8 cellular contexts compared by ENCODE assay signal in genomic region chr11:69352715-69353325, GRCh38. TPM values are rescaled to one million over a fixed set of nuclear protein-coding genes. Genes with fewer than 3 reads are reported as not detected.
DNase-seq lines count a peak whose midpoint lies in the region; ATAC-seq, FAIRE-seq and TF ChIP-seq lines count a peak whose summit lies in the region.

No MANE protein-coding gene starts in this region.

- no peak overlapping the region for H3K4me3 ChIP-seq in endodermal cell (ENCODE audit: low read length)
- H3K4me3 ChIP-seq in skeletal muscle satellite cell (ENCODE audit: low read length) = no peak overlapping the region
- H3K4me3 ChIP-seq in thyroid gland (replicated peaks in 1 of 3) = no peak overlapping the region

- peak overlapping the region; percentile 29 for H3K4me2 ChIP-seq in skeletal muscle satellite cell (ENCODE audit: low read length)

- intact Hi-C loops in thyroid gland (cut with DNase I) = no loop called here

- no peaks in the 10 kb centered on the region for H3K36me3 Mint-ChIP-seq in endodermal cell (ENCODE audit: low read depth)

- peaks cover 1% of the 10 kb centered on the region for H3K9me3 Mint-ChIP-seq in endodermal cell

- no peak overlapping the region for H3K27ac Mint-ChIP-seq in endodermal cell

- TF ChIP-seq POLR2A in GM12891 (IDR thresholded peaks at IDR 0.05; ENCODE audit: low read depth, low read length) (no peak), thyroid gland (IDR thresholded peaks at IDR 0.05) (no peak)

- TF ChIP-seq CTCF in endodermal cell (conservative IDR thresholded peaks at IDR 0.05) (no peak), thyroid gland (IDR thresholded peaks at IDR 0.05) (no peak)

- FAIRE-seq in GM12891 (lab: Jason Lieb, UNC) = peak; percentile 38

- H3K4me1 ChIP-seq in endodermal cell (ENCODE audit: control insufficient read depth, insufficient read depth, low read length) (no peaks in the 10 kb centered on the region), skeletal muscle satellite cell (ENCODE audit: control insufficient read depth, insufficient read depth, low read length) (peaks cover 55% of the 10 kb centered on the region), thyroid gland (no peaks in the 10 kb centered on the region)

- ATAC-seq in HG03045 (IDR thresholded peaks at IDR 0.05; ENCODE audit: unreplicated experiment) = no peak

- H3K9ac ChIP-seq in endodermal cell (ENCODE audit: extremely low read depth, low read length, poor library complexity, severe bottlenecking) = no peak overlapping the region
- peak overlapping the region; percentile 65 for H3K9ac ChIP-seq in skeletal muscle satellite cell (ENCODE audit: low read depth, low read length)

- H3K4me1 Mint-ChIP-seq in endodermal cell = no peaks in the 10 kb centered on the region

- 54 to 70% methylated on average over 2 of the region's 2 CpGs for WGBS in endodermal cell (ENCODE audit: insufficient coverage in 1 of 2, insufficient read length in 1 of 2), 2 experiments
- WGBS in thyroid gland, 2 donors = 47 to 64% methylated on average over 2 of the region's 2 CpGs

- H3K27me3 ChIP-seq in endodermal cell (ENCODE audit: control insufficient read depth, insufficient read depth, low read length, poor library complexity, severe bottlenecking) (no peaks in the 10 kb centered on the region), skeletal muscle satellite cell (ENCODE audit: control insufficient read depth, insufficient read depth, low read length) (no peaks in the 10 kb centered on the region), thyroid gland (no peaks in the 10 kb centered on the region)

- no peaks in the 10 kb centered on the region for H3K27me3 Mint-ChIP-seq in endodermal cell (ENCODE audit: insufficient read depth)

- H3K27ac ChIP-seq in endodermal cell (ENCODE audit: low read depth, low read length) (no peak overlapping the region), thyroid gland (no peak overlapping the region)

- H3K36me3 ChIP-seq in endodermal cell (ENCODE audit: control insufficient read depth, insufficient read depth, low read length) (no peaks in the 10 kb centered on the region), skeletal muscle satellite cell (ENCODE audit: insufficient read depth, low read length) (no peaks in the 10 kb centered on the region), thyroid gland (no peaks in the 10 kb centered on the region)

- H3K4me3 Mint-ChIP-seq in endodermal cell = no peak overlapping the region

- DNase-seq in GM12891 (ENCODE audit: insufficient read length, low spot score) = no peak
- DNase-seq in RPMI7951 (ENCODE audit: low read depth) = peak; percentile 97
- peak; percentile 46 for DNase-seq in endodermal cell
- DNase-seq in NCI-H146 treated with DMSO at 0.1 percent for 48 hours (lab: John Stamatoyannopoulos, UW; ENCODE audit: unreplicated experiment) = no peak
- DNase-seq in NCI-H526 (lab: John Stamatoyannopoulos, UW) = no peak
- no peak for DNase-seq in thyroid gland

- H3K9me3 ChIP-seq in endodermal cell (ENCODE audit: control insufficient read depth, low read length) (no peaks in the 10 kb centered on the region), skeletal muscle satellite cell (replicated peaks; ENCODE audit: low read length) (no peaks in the 10 kb centered on the region), thyroid gland (no peaks in the 10 kb centered on the region)

TF ChIP-seq in GM12891, 5 proteins besides CTCF, POLR2A, EP300 and RAD21:
- TF ChIP-seq TAF1 (IDR thresholded peaks at IDR 0.05; ENCODE audit: low read depth, low read length) (no peak), PAX5 (IDR thresholded peaks at IDR 0.05; ENCODE audit: insufficient read depth, low read length, severe bottlenecking) (no peak), POU2F2 (IDR thresholded peaks at IDR 0.05; ENCODE audit: low read depth, low read length) (no peak), POLR2AphosphoS5 (IDR thresholded peaks at IDR 0.05; ENCODE audit: low read depth, low read length) (no peak), SPI1 (IDR thresholded peaks at IDR 0.05; ENCODE audit: low read depth, low read length) (no peak)
TF ChIP-seq in GM12891: peak in this region for 0.

RNA-seq across cellular contexts. Expression of gene MYEOV, which starts 58.9 kb away (rescaled TPM):
- polyA plus RNA-seq in GM12891 (2012; ENCODE audit: low read depth, missing spikeins) = 2.3 TPM
- total RNA-seq in RPMI7951 (2014; rRNA removed; shearing (Covaris generic)) = 8.3 and 9.5 TPM in 2 replicates
- total RNA-seq in endodermal cell = not detected
- 0.43 TPM for polyA plus RNA-seq in endodermal cell (2013, experiment 1 of 2)
- polyA plus RNA-seq in endodermal cell (2013, experiment 2 of 2) = not detected
- 6.8 and 28.4 TPM in 2 replicates for total RNA-seq in skeletal muscle satellite cell (2012; rRNA removed)
- total RNA-seq in thyroid gland = 1 to 10 TPM in 1 of 4 donors, under 1 TPM in 2, not detected in 1; 0.42 to 2.6 (median 0.68) TPM

Comparison
In these comparisons a context has a peak if more than half of its experiments do, and no peak if none do; other contexts are left out.
1. DNase-seq: peak in RPMI7951 (single experiment) and endodermal cell (single experiment); none in GM12891 (single experiment), NCI-H146 treated with DMSO at 0.1 percent for 48 hours (single experiment), NCI-H526 (0 of 2) and thyroid gland (0 of 2).